In genomic region chr3:43542328-43543043, GRCh38 we compare ENCODE assay signal across 15 cellular contexts.
"Had no signal": no experiment of that assay in that cellular context is flagged by ENCODE, and none has a peak within 500 bp of the region (broad histone marks: within the 10 kb centered on the region; RNA-seq: fewer than 3 reads in every experiment).

No MANE protein-coding gene starts in this region.

- H3K9me3 ChIP-seq: lower lobe of right lung, vagina had no signal

- ATAC-seq: activated CD8-positive, alpha-beta T cell treated with anti-CD3 and anti-CD28 coated beads, Interleukin-2, amount 10 ng/mL, durations not matched to agents 7 days and 5 days; lower lobe of right lung had no signal

- H3K4me3 ChIP-seq: lower lobe of right lung, neural progenitor cell, vagina had no signal

- DNase-seq: activated CD4-positive, alpha-beta T cell treated with anti-CD3 and anti-CD28 coated beads for 48 hours; activated CD8-positive, alpha-beta T cell treated with anti-CD3 and anti-CD28 coated beads, Interleukin-2, amount 10 ng/mL, durations not matched to agents 7 days and 5 days; activated effector memory CD4-positive, alpha-beta T cell treated with Interleukin-2 at 50 U/mL for 16 hours; amygdala; endodermal cell; erythroblast; hypothalamus; immature natural killer cell; lower lobe of right lung; stimulated activated CD4-positive, alpha-beta T cell treated with anti-CD3 and anti-CD28 coated beads, Interleukin-15, amount 100 ng/mL, for 24 hours; stimulated activated CD4-positive, alpha-beta T cell treated with anti-CD3 and anti-CD28 coated beads, Interleukin-4, amount 100 ng/mL, for 24 hours had no signal

- H3K4me1 ChIP-seq: lower lobe of right lung, parathyroid adenoma, vagina had no signal

- H3K36me3 ChIP-seq: lower lobe of right lung, neural progenitor cell, vagina had no signal

- H3K27ac ChIP-seq: lower lobe of right lung, neural progenitor cell, parathyroid adenoma, vagina, VCaP had no signal

- H3K27me3 ChIP-seq: neural progenitor cell, vagina had no signal
